Comparison of ENCODE assay signal across 1 cellular context in the genomic region with DNA sequence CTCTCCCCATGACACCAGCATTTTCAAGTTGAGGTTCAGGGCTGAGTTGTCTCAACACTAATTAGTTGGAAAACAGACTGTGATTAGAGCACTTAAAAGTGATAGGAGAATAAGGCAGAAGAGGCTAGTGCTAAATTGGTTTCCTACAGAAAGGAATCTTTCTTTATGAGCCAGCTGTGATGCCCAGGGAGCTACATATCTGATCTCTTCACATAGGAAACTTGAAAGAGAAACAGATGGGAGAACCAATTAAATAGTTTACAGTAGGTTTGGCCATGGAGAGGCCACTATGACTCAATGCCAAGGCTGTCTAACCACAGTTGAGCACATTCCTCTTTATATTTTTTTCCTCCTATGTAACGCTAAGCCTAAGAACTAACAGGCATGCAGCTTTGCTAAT.
TF ChIP-seq lines count a peak whose summit lies in the region.

No MANE protein-coding gene starts in this region.

TF ChIP-seq in SK-N-SH, 30 proteins besides CTCF, POLR2A, EP300 and RAD21 (continued from another document):
- TF ChIP-seq, protein P1, sequence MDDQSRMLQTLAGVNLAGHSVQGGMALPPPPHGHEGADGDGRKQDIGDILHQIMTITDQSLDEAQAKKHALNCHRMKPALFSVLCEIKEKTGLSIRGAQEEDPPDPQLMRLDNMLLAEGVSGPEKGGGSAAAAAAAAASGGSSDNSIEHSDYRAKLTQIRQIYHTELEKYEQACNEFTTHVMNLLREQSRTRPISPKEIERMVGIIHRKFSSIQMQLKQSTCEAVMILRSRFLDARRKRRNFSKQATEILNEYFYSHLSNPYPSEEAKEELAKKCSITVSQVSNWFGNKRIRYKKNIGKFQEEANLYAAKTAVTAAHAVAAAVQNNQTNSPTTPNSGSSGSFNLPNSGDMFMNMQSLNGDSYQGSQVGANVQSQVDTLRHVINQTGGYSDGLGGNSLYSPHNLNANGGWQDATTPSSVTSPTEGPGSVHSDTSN (IDR thresholded peaks at IDR 0.05) = no peak
- no peak for TF ChIP-seq RFX5 (IDR thresholded peaks at IDR 0.05; ENCODE audit: low read length)
- TF ChIP-seq POLR2AphosphoS5 (IDR thresholded peaks at IDR 0.05; ENCODE audit: low read depth, low read length) = no peak
- TF ChIP-seq TAF1 (IDR thresholded peaks at IDR 0.05; ENCODE audit: borderline replicate concordance, low read depth, low read length) = no peak
- no peak for TF ChIP-seq TEAD4 (IDR thresholded peaks at IDR 0.05; ENCODE audit: borderline replicate concordance, insufficient read depth)
- TF ChIP-seq, protein P2, sequence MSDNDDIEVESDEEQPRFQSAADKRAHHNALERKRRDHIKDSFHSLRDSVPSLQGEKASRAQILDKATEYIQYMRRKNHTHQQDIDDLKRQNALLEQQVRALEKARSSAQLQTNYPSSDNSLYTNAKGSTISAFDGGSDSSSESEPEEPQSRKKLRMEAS (IDR thresholded peaks at IDR 0.05; ENCODE audit: low read depth) = no peak
- TF ChIP-seq, protein P3, sequence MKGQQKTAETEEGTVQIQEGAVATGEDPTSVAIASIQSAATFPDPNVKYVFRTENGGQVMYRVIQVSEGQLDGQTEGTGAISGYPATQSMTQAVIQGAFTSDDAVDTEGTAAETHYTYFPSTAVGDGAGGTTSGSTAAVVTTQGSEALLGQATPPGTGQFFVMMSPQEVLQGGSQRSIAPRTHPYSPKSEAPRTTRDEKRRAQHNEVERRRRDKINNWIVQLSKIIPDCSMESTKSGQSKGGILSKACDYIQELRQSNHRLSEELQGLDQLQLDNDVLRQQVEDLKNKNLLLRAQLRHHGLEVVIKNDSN (IDR thresholded peaks at IDR 0.05; ENCODE audit: borderline replicate concordance, low read depth) = no peak
- no peak; the same call in 1 of the 2 replicates for TF ChIP-seq FOXJ3 (CRISPR knock-in tag; IDR thresholded peaks at IDR 0.05)
